In genomic region chr19:45419396-45419795, GRCh38 we compare ENCODE assay signal across 10 cellular contexts. TPM values are rescaled to one million over a fixed set of nuclear protein-coding genes. Genes with fewer than 3 reads are reported as not detected.
A peak's percentile ranks its signal among the peaks of the same experiment; 100 is the strongest.
DNase-seq lines count a peak whose midpoint lies in the region; ATAC-seq and TF ChIP-seq lines count a peak whose summit lies in the region.
"Had no signal": no experiment of that assay in that cellular context is flagged by ENCODE, and none has a peak within 500 bp of the region (broad histone marks: within the 10 kb centered on the region; RNA-seq: fewer than 3 reads in every experiment).

No MANE protein-coding gene starts in this region.

- peaks cover 51% of the 10 kb centered on the region for H3K4me1 Mint-ChIP-seq in stimulated activated naive CD8-positive, alpha-beta T cell treated with anti-CD3 and anti-CD28 coated beads, Interleukin-15, Interleukin-2, amounts not matched to agents 100 ng/mL and 50 ng/mL, for 24 hours (ENCODE audit: low read depth)
- H3K4me1 Mint-ChIP-seq in T-helper 1 cell treated with Interleukin-12 subunit alpha and Interleukin-12 subunit beta and Interleukin-4 antibody, amounts not matched to agents 30 μg/mL and 1 μg/mL, for 36 hours (ENCODE audit: low read depth) = peaks cover 33% of the 10 kb centered on the region

- H3K27ac Mint-ChIP-seq in stimulated activated naive CD8-positive, alpha-beta T cell treated with anti-CD3 and anti-CD28 coated beads, Interleukin-15, Interleukin-2, amounts not matched to agents 100 ng/mL and 50 ng/mL, for 24 hours = peak overlapping the region; percentile 72
- H3K27ac Mint-ChIP-seq in T-helper 1 cell treated with Interleukin-12 subunit alpha and Interleukin-12 subunit beta and Interleukin-4 antibody, amounts not matched to agents 30 μg/mL and 1 μg/mL, for 36 hours = peak overlapping the region; percentile 71

- no peaks in the 10 kb centered on the region for H3K27me3 ChIP-seq in tibial nerve

- TF ChIP-seq EP300 in tibial nerve (IDR thresholded peaks at IDR 0.05) = no peak

- H3K4me1 ChIP-seq in tibial nerve = peaks cover 0 to 42% (median 10%) of the 10 kb centered on the region in 4 donors

- H3K36me3 Mint-ChIP-seq in stimulated activated naive CD8-positive, alpha-beta T cell treated with anti-CD3 and anti-CD28 coated beads, Interleukin-15, Interleukin-2, amounts not matched to agents 100 ng/mL and 50 ng/mL, for 24 hours (ENCODE audit: low read depth) = peaks cover 41% of the 10 kb centered on the region
- peaks cover 29% of the 10 kb centered on the region for H3K36me3 Mint-ChIP-seq in T-helper 1 cell treated with Interleukin-12 subunit alpha and Interleukin-12 subunit beta and Interleukin-4 antibody, amounts not matched to agents 30 μg/mL and 1 μg/mL, for 36 hours (ENCODE audit: low read depth)

- no peak for TF ChIP-seq POLR2A in tibial nerve (IDR thresholded peaks at IDR 0.05)

- no peak for TF ChIP-seq CTCF in tibial nerve (IDR thresholded peaks at IDR 0.05)

- H3K36me3 ChIP-seq in tibial nerve = peaks cover 0 to 76% (median 0%) of the 10 kb centered on the region in 3 donors

- H3K27ac ChIP-seq in tibial nerve = peak overlapping the region in 1 of 4 donors; percentile 53

- 64 to 72% methylated on average over 4 of the region's 4 CpGs for WGBS in tibial nerve, 2 donors

- H3K9me3 ChIP-seq in tibial nerve = no peaks in the 10 kb centered on the region

- H3K4me3 Mint-ChIP-seq in stimulated activated naive CD8-positive, alpha-beta T cell treated with anti-CD3 and anti-CD28 coated beads, Interleukin-15, Interleukin-2, amounts not matched to agents 100 ng/mL and 50 ng/mL, for 24 hours = no peak overlapping the region
- H3K4me3 Mint-ChIP-seq in T-helper 1 cell treated with Interleukin-12 subunit alpha and Interleukin-12 subunit beta and Interleukin-4 antibody, amounts not matched to agents 30 μg/mL and 1 μg/mL, for 36 hours = no peak overlapping the region

- ATAC-seq in stimulated activated naive CD8-positive, alpha-beta T cell treated with anti-CD3 and anti-CD28 coated beads, Interleukin-15, Interleukin-2, amounts not matched to agents 100 U/mL and 50 U/mL, for 24 hours = no peak
- peak; percentile 36 for ATAC-seq in HG03039 (IDR thresholded peaks at IDR 0.05; ENCODE audit: unreplicated experiment)
- ATAC-seq in activated CD4-positive, CD25-positive, alpha-beta regulatory T cell treated with anti-CD3 and anti-CD28 coated beads, Interleukin-2, amount 50 U/mL, for 24 hours = no peak
- ATAC-seq: PC-3 had no signal

- DNase-seq in stimulated activated naive CD8-positive, alpha-beta T cell treated with anti-CD3 and anti-CD28 coated beads, Interleukin-15, Interleukin-2, amounts not matched to agents 100 U/mL and 50 U/mL, for 24 hours = no peak
- DNase-seq in tibial nerve (ENCODE audit: low spot score in 2 of 2) (no peak), putamen (ENCODE audit: low spot score) (no peak), OCI-M1 (lab: John Stamatoyannopoulos, UW) (no peak)
- DNase-seq: central memory CD4-positive, alpha-beta T cell; PC-3 had no signal

- no peaks in the 10 kb centered on the region for H3K9me3 Mint-ChIP-seq in stimulated activated naive CD8-positive, alpha-beta T cell treated with anti-CD3 and anti-CD28 coated beads, Interleukin-15, Interleukin-2, amounts not matched to agents 100 ng/mL and 50 ng/mL, for 24 hours
- no peaks in the 10 kb centered on the region for H3K9me3 Mint-ChIP-seq in T-helper 1 cell treated with Interleukin-12 subunit alpha and Interleukin-12 subunit beta and Interleukin-4 antibody, amounts not matched to agents 30 μg/mL and 1 μg/mL, for 36 hours

- no peaks in the 10 kb centered on the region for H3K27me3 Mint-ChIP-seq in stimulated activated naive CD8-positive, alpha-beta T cell treated with anti-CD3 and anti-CD28 coated beads, Interleukin-15, Interleukin-2, amounts not matched to agents 100 ng/mL and 50 ng/mL, for 24 hours
- H3K27me3 Mint-ChIP-seq in T-helper 1 cell treated with Interleukin-12 subunit alpha and Interleukin-12 subunit beta and Interleukin-4 antibody, amounts not matched to agents 30 μg/mL and 1 μg/mL, for 36 hours (ENCODE audit: low read depth) = no peaks in the 10 kb centered on the region

- no peak overlapping the region for H3K4me3 ChIP-seq in tibial nerve

RNA-seq across cellular contexts. Expression of gene ERCC1, which starts 4.3 kb away (rescaled TPM):
- total RNA-seq in tibial nerve = 100 to 1,000 TPM in 2 of 4 donors, 10 to 100 TPM in 2; 95.5 to 161 (median 99.2) TPM

RNA-seq across cellular contexts. Expression of gene POLR1G, which starts 13.0 kb away (rescaled TPM):
- total RNA-seq in tibial nerve = 10 to 100 TPM in 1 of 4 donors, 1 to 10 TPM in 3; 2.2 to 10.8 (median 6.2) TPM

RNA-seq across cellular contexts. Expression of gene PPP1R13L, which starts 14.5 kb away (rescaled TPM):
- 10 to 100 TPM; 10.0 to 27.9 (median 17.1) TPM for total RNA-seq in tibial nerve

RNA-seq across cellular contexts. Expression of gene FOSB, which starts 48.4 kb away (rescaled TPM):
- total RNA-seq in tibial nerve = 1 to 10 TPM in 2 of 4 donors, under 1 TPM in 2; 0.60 to 4.9 (median 1.8) TPM

RNA-seq across cellular contexts. Expression of gene ERCC2, which starts 49.0 kb away (rescaled TPM):
- total RNA-seq in tibial nerve = 10 to 100 TPM in 3 of 4 donors, 1 to 10 TPM in 1; 9.4 to 19.5 (median 17.6) TPM
